ENCODE assay signal across 1 cellular context in the genomic region with DNA sequence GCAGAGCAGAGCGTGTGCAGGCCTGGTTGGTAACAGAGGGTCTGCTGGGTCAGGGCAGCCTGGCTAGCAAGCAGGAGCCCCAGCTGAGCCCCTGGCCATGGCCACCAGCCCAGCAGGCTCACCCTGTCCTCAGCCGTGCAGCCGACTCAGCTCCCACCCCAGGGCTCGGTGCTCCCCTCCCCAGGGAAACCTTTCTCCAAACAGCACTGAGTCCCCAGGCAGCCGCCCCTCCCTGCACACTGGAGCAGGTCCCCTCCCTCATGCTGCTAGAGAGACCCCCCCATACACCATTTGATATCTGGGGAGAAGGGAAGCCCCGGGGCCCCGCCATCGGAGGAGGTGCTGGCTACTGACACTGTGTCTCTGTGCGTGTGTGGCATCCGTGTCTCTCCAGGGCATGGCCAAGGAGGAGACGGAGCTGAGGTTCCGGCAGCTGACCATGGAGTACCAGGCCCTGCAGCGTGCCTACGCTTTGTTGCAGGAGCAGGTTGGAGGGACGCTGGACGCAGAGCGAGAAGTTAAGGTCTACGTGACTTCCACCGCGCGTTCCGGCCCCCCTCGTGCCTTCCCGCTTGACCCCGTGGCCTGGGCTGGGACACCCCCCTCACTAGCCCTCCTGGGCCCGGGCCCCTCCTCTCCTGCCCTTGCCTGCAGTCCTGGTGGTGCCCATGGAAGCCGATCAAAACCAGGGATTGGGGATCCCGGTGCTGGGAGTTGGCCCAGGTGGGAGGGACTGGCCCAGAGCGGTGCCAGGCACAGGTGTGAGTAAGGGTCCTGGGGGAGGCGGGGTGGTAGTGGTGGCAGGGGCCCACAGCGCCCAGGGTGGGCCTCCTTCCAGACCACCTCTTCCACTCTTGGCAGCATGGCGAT.
TF ChIP-seq lines count a peak whose summit lies in the region.

No MANE protein-coding gene starts in this region.

TF ChIP-seq in WTC11, 78 proteins besides CTCF, POLR2A, EP300 and RAD21 (continued from another document):
- TF ChIP-seq ZNF416 (CRISPR knock-in tag; IDR thresholded peaks at IDR 0.05) = no peak
- no peak for TF ChIP-seq ELF4 (CRISPR knock-in tag; IDR thresholded peaks at IDR 0.05; ENCODE audit: low read depth)
- TF ChIP-seq, protein P1, sequence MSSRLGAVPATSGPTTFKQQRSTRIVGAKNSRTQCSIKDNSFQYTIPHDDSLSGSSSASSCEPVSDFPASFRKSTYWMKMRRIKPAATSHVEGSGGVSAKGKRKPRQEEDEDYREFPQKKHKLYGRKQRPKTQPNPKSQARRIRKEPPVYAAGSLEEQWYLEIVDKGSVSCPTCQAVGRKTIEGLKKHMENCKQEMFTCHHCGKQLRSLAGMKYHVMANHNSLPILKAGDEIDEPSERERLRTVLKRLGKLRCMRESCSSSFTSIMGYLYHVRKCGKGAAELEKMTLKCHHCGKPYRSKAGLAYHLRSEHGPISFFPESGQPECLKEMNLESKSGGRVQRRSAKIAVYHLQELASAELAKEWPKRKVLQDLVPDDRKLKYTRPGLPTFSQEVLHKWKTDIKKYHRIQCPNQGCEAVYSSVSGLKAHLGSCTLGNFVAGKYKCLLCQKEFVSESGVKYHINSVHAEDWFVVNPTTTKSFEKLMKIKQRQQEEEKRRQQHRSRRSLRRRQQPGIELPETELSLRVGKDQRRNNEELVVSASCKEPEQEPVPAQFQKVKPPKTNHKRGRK (CRISPR knock-in tag; IDR thresholded peaks at IDR 0.05; ENCODE audit: borderline replicate concordance) = no peak
